29 cellular contexts compared by ENCODE assay signal in genomic region chr6:50992232-50992631, GRCh38.
"Had no signal": no experiment of that assay in that cellular context is flagged by ENCODE, and none has a peak within 500 bp of the region (broad histone marks: within the 10 kb centered on the region; RNA-seq: fewer than 3 reads in every experiment).

No MANE protein-coding gene starts in this region.

- H3K36me3 Mint-ChIP-seq: natural killer cell treated with Interleukin-12 subunit alpha and Interleukin-12 subunit beta and Interleukin-15 and Interleukin-18, amount 100 ng/mL, for 72 hours; stimulated activated effector memory CD8-positive, alpha-beta T cell treated with anti-CD3 and anti-CD28 coated beads, Interleukin-12 subunit alpha, Interleukin-12 subunit beta, amount 100 ng/mL, for 72 hours; stimulated activated naive B cell treated with anti-CD40 and anti-IgM and Interleukin-4, amounts not matched to agents 10 μg/mL and 1 μg/mL and 100 μg/mL, for 72 hours had no signal

- H3K9me3 ChIP-seq: neutrophil, pancreas, psoas muscle, right lobe of liver, sigmoid colon, stomach, thoracic aorta, thyroid gland, tibial nerve, upper lobe of left lung, vagina had no signal

- H3K27me3 ChIP-seq: neutrophil, pancreas, right lobe of liver, sigmoid colon, stomach, thyroid gland, tibial nerve, upper lobe of left lung, vagina had no signal

- H3K27ac Mint-ChIP-seq: natural killer cell treated with Interleukin-12 subunit alpha and Interleukin-12 subunit beta and Interleukin-15 and Interleukin-18, amount 100 ng/mL, for 72 hours; nephron progenitor cell; progenitor cell of endocrine pancreas; stimulated activated effector memory CD8-positive, alpha-beta T cell treated with anti-CD3 and anti-CD28 coated beads, Interleukin-12 subunit alpha, Interleukin-12 subunit beta, amount 100 ng/mL, for 72 hours; stimulated activated naive B cell treated with anti-CD40 and anti-IgM and Interleukin-4, amounts not matched to agents 10 μg/mL and 1 μg/mL and 100 μg/mL, for 72 hours; stimulated activated naive CD8-positive, alpha-beta T cell treated with anti-CD3 and anti-CD28 coated beads, Interleukin-15, Interleukin-2, amounts not matched to agents 100 ng/mL and 50 ng/mL, for 24 hours had no signal

- H3K4me3 ChIP-seq: pancreas, psoas muscle, right lobe of liver, sigmoid colon, stomach, thoracic aorta, thyroid gland, tibial nerve, upper lobe of left lung, vagina had no signal

- H3K4me1 Mint-ChIP-seq: neural crest cell; stimulated activated effector memory CD8-positive, alpha-beta T cell treated with anti-CD3 and anti-CD28 coated beads, Interleukin-12 subunit alpha, Interleukin-12 subunit beta, amount 100 ng/mL, for 72 hours; stimulated activated naive B cell treated with anti-CD40 and anti-IgM and Interleukin-4, amounts not matched to agents 10 μg/mL and 1 μg/mL and 100 μg/mL, for 72 hours had no signal

- FAIRE-seq: pancreas, small intestine, urothelium cell line had no signal

- H3K27ac ChIP-seq: neutrophil, pancreas, psoas muscle, right lobe of liver, sigmoid colon, stomach, thoracic aorta, thyroid gland, tibial nerve, upper lobe of left lung, vagina had no signal

- H3K4me3 Mint-ChIP-seq: natural killer cell treated with Interleukin-12 subunit alpha and Interleukin-12 subunit beta and Interleukin-15 and Interleukin-18, amount 100 ng/mL, for 72 hours; nephron progenitor cell; neural crest cell; stimulated activated effector memory CD8-positive, alpha-beta T cell treated with anti-CD3 and anti-CD28 coated beads, Interleukin-12 subunit alpha, Interleukin-12 subunit beta, amount 100 ng/mL, for 72 hours; stimulated activated naive B cell treated with anti-CD40 and anti-IgM and Interleukin-4, amounts not matched to agents 10 μg/mL and 1 μg/mL and 100 μg/mL, for 72 hours; stimulated activated naive CD8-positive, alpha-beta T cell treated with anti-CD3 and anti-CD28 coated beads, Interleukin-15, Interleukin-2, amounts not matched to agents 100 ng/mL and 50 ng/mL, for 24 hours had no signal

- DNase-seq: nephron progenitor cell; nucleus accumbens; pancreas; posterior cingulate gyrus; psoas muscle; right cardiac atrium; right lobe of liver; sigmoid colon; small intestine; stimulated activated CD4-positive, alpha-beta T cell treated with anti-CD3 and anti-CD28 coated beads, Interleukin-15, amount 100 ng/mL, for 24 hours; stimulated activated CD4-positive, alpha-beta T cell treated with anti-CD3 and anti-CD28 coated beads, Interleukin-2, amount 100 ng/mL, for 24 hours; stimulated activated CD4-positive, alpha-beta T cell treated with anti-CD3 and anti-CD28 coated beads, Interleukin-2, amount 100 ng/mL, for 48 hours; stimulated activated CD4-positive, alpha-beta T cell treated with anti-CD3 and anti-CD28 coated beads, Interleukin-4, amount 100 ng/mL, for 24 hours; stimulated activated naive B cell treated with anti-CD40 and anti-IgM and Interleukin-4, amounts not matched to agents 10 μg/mL and 1 μg/mL and 100 μg/mL, for 72 hours; stimulated activated naive CD4-positive, alpha-beta T cell treated with Interleukin-2 at 50 U/mL for 16 hours; stomach; thyroid gland; trophoblast cell; upper lobe of left lung had no signal

- ATAC-seq: natural killer cell treated with Interleukin-12 subunit alpha and Interleukin-12 subunit beta and Interleukin-15 and Interleukin-18, amount 100 ng/mL, for 72 hours; pancreas; psoas muscle; right cardiac atrium; right lobe of liver; stimulated activated effector memory CD8-positive, alpha-beta T cell treated with anti-CD3 and anti-CD28 coated beads, Interleukin-12 subunit alpha, Interleukin-12 subunit beta, amount 100 ng/mL, for 72 hours; stimulated activated naive B cell treated with anti-CD40 and anti-IgM and Interleukin-4, amounts not matched to agents 10 μg/mL and 1 μg/mL and 100 μg/mL, for 72 hours had no signal

- H3K36me3 ChIP-seq: neutrophil, pancreas, right lobe of liver, sigmoid colon, stomach, thoracic aorta, thyroid gland, tibial nerve, upper lobe of left lung, vagina had no signal

- H3K4me1 ChIP-seq: pancreas, psoas muscle, right lobe of liver, sigmoid colon, stomach, thyroid gland, tibial nerve, upper lobe of left lung, vagina had no signal

- H3K27me3 Mint-ChIP-seq: natural killer cell treated with Interleukin-12 subunit alpha and Interleukin-12 subunit beta and Interleukin-15 and Interleukin-18, amount 100 ng/mL, for 72 hours; progenitor cell of endocrine pancreas; stimulated activated naive B cell treated with anti-CD40 and anti-IgM and Interleukin-4, amounts not matched to agents 10 μg/mL and 1 μg/mL and 100 μg/mL, for 72 hours; stimulated activated naive CD8-positive, alpha-beta T cell treated with anti-CD3 and anti-CD28 coated beads, Interleukin-15, Interleukin-2, amounts not matched to agents 100 ng/mL and 50 ng/mL, for 24 hours had no signal
